In the genomic region with DNA sequence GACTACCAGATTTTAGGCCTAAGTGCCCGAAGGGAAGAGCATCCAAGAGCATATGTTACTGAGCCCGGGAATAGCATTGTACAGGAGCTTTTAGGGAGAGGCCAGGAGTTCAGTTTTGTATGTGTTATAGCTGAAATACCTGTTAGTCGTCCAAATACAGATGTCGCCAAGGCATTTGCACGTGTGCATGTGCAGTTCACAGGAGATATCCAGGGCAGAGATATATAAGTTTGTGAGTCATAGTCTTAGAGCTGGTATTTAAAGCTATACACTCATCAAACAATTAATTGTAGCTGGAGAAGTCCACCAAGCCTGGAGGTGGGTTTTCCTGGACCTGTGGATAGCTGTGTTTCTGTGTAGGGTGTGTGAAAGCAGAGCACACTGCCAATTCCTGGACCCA, we compare ENCODE assay signal across 11 cellular contexts.
"Had no signal": no experiment of that assay in that cellular context is flagged by ENCODE, and none has a peak within 500 bp of the region (broad histone marks: within the 10 kb centered on the region; RNA-seq: fewer than 3 reads in every experiment).

No MANE protein-coding gene starts in this region.

- H3K4me2 ChIP-seq: KMS-11 had no signal

- H3K27ac ChIP-seq: GM23248, HL-60, KMS-11 had no signal

- H3K27me3 Mint-ChIP-seq: IgD-negative memory B cell had no signal

- H3K36me3 Mint-ChIP-seq: IgD-negative memory B cell had no signal

- H3K36me3 ChIP-seq: HAP-1 had no signal

- H3K9me3 ChIP-seq: HAP-1 had no signal

- H3K4me3 Mint-ChIP-seq: HFFc6, IgD-negative memory B cell had no signal

- H3K4me1 ChIP-seq: HAP-1 had no signal

- ATAC-seq: HCT116, HepG2 had no signal

- DNase-seq: GM23248, GOT3, H7, HFFc6, KBM-7 had no signal

- H2AFZ ChIP-seq: GM23248 had no signal

- H3K9ac ChIP-seq: GM23248, KMS-11 had no signal

- H3K4me3 ChIP-seq: GM23248, HAP-1 had no signal

- H3K9me3 Mint-ChIP-seq: HFFc6 had no signal

- H3K4me1 Mint-ChIP-seq: IgD-negative memory B cell had no signal

- H3K27ac Mint-ChIP-seq: HFFc6, IgD-negative memory B cell had no signal
